Comparison of ENCODE assay signal across 12 cellular contexts in the genomic region with DNA sequence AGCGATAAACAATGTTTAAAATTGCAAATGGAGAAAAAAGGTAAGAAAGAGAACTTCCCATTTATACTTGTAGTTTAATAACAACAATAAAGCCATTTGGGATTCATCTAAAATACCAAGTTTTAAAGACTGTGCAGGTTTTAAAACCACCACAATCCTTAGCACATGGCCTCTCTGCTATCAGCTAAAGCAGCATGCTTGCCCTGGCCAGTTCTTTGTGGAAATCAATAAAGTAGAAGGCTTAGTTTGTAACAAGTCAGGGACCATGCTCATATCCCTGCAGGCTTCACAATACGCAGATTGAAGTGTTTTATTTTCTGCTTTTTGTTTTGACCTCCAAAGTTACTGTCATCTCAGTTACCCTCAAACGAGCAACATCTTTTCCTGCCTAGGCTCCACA.
DNase-seq lines count a peak whose midpoint lies in the region; ATAC-seq and TF ChIP-seq lines count a peak whose summit lies in the region.
"Had no signal": no experiment of that assay in that cellular context is flagged by ENCODE, and none has a peak within 500 bp of the region (broad histone marks: within the 10 kb centered on the region; RNA-seq: fewer than 3 reads in every experiment).

No MANE protein-coding gene starts in this region.

- no peaks in the 10 kb centered on the region for H4K20me1 ChIP-seq in Loucy (ENCODE audit: insufficient read depth, low read length, poor library complexity, severe bottlenecking)

- H3K4me3 Mint-ChIP-seq in stimulated activated memory B cell treated with anti-CD40 and anti-IgM and Interleukin-4, amounts not matched to agents 10 μg/mL and 1 μg/mL and 100 μg/mL, for 72 hours, result no peak overlapping the region
- H3K4me3 Mint-ChIP-seq: CD8-positive, alpha-beta memory T cell; HFFc6 had no signal

- ATAC-seq in left lobe of liver (peak; percentile 84), HG02610 (IDR thresholded peaks at IDR 0.05; ENCODE audit: unreplicated experiment) (no peak)
- ATAC-seq in stimulated activated memory B cell treated with anti-CD40 and anti-IgM and Interleukin-4, amounts not matched to agents 10 μg/mL and 1 μg/mL and 100 μg/mL, for 72 hours, result no peak

- no peaks in the 10 kb centered on the region for H3K36me3 Mint-ChIP-seq in stimulated activated memory B cell treated with anti-CD40 and anti-IgM and Interleukin-4, amounts not matched to agents 10 μg/mL and 1 μg/mL and 100 μg/mL, for 72 hours

- no peak for DNase-seq in left lobe of liver (ENCODE audit: low spot score)
- no peak for DNase-seq in prostate gland (ENCODE audit: low spot score)
- no peak for DNase-seq in left ventricle myocardium inferior
- DNase-seq: Caco-2; CD8-positive, alpha-beta memory T cell; DMS53; HCEC 1CT; HFFc6 had no signal

- intact Hi-C loops in prostate gland (cut with DNase I) (no loop called here), left ventricle myocardium inferior (cut with micrococcal nuclease) (no loop called here)

- H3K36me3 ChIP-seq in Loucy (ENCODE audit: insufficient read depth, low read length) (no peaks in the 10 kb centered on the region), prostate gland (no peaks in the 10 kb centered on the region), left ventricle myocardium inferior (no peaks in the 10 kb centered on the region)

- H3K4me3 ChIP-seq in Loucy (ENCODE audit: low read length, poor library complexity, severe bottlenecking) (no peak overlapping the region), prostate gland (no peak overlapping the region), left ventricle myocardium inferior (no peak overlapping the region)

- TF ChIP-seq CTCF in C4-2B (conservative IDR thresholded peaks at IDR 0.05), result no peak
- TF ChIP-seq CTCF in Loucy (conservative IDR thresholded peaks at IDR 0.05; ENCODE audit: low read length), result no peak
- no peak for TF ChIP-seq CTCF in prostate gland (IDR thresholded peaks at IDR 0.05)
- no peak for TF ChIP-seq CTCF in left ventricle myocardium inferior (IDR thresholded peaks at IDR 0.05; ENCODE audit: borderline replicate concordance)

- H3K9me3 Mint-ChIP-seq in stimulated activated memory B cell treated with anti-CD40 and anti-IgM and Interleukin-4, amounts not matched to agents 10 μg/mL and 1 μg/mL and 100 μg/mL, for 72 hours, result peaks cover 11% of the 10 kb centered on the region
- H3K9me3 Mint-ChIP-seq: HFFc6 had no signal

- no peak for TF ChIP-seq POLR2A in prostate gland (IDR thresholded peaks at IDR 0.05)

- WGBS in prostate gland, result 81% methylated on average over 3 of the region's 3 CpGs

- no peaks in the 10 kb centered on the region for H3K9me3 ChIP-seq in Loucy (ENCODE audit: insufficient read depth, low read depth, low read length)
- no peaks in the 10 kb centered on the region for H3K9me3 ChIP-seq in prostate gland
- H3K9me3 ChIP-seq in left ventricle myocardium inferior (replicated peaks), result no peaks in the 10 kb centered on the region
- H3K9me3 ChIP-seq: Caco-2 had no signal

- no peaks in the 10 kb centered on the region for H3K27me3 ChIP-seq in Loucy (ENCODE audit: insufficient read depth, low read length, poor library complexity, severe bottlenecking)
- no peaks in the 10 kb centered on the region for H3K27me3 ChIP-seq in prostate gland (replicated peaks; ENCODE audit: insufficient read depth)
- no peaks in the 10 kb centered on the region for H3K27me3 ChIP-seq in left ventricle myocardium inferior (ENCODE audit: low read depth)

- no peaks in the 10 kb centered on the region for H3K4me1 Mint-ChIP-seq in stimulated activated memory B cell treated with anti-CD40 and anti-IgM and Interleukin-4, amounts not matched to agents 10 μg/mL and 1 μg/mL and 100 μg/mL, for 72 hours
- H3K4me1 Mint-ChIP-seq: CD8-positive, alpha-beta memory T cell had no signal

- H3K27ac ChIP-seq in C4-2B, result peak overlapping the region; percentile 93
- peak overlapping the region; percentile 59 to 87 for H3K27ac ChIP-seq in prostate gland
- no peak overlapping the region for H3K27ac ChIP-seq in left ventricle myocardium inferior (replicated peaks)

- H3K27ac Mint-ChIP-seq in stimulated activated memory B cell treated with anti-CD40 and anti-IgM and Interleukin-4, amounts not matched to agents 10 μg/mL and 1 μg/mL and 100 μg/mL, for 72 hours, result no peak overlapping the region
- H3K27ac Mint-ChIP-seq: CD8-positive, alpha-beta memory T cell; HFFc6 had no signal

- H3K9ac ChIP-seq in Loucy (ENCODE audit: low read depth, low read length, poor library complexity, severe bottlenecking), result no peak overlapping the region

- H3K4me2 ChIP-seq in Loucy (ENCODE audit: low read depth, low read length, poor library complexity, severe bottlenecking), result no peak overlapping the region

- no peaks in the 10 kb centered on the region for H3K27me3 Mint-ChIP-seq in stimulated activated memory B cell treated with anti-CD40 and anti-IgM and Interleukin-4, amounts not matched to agents 10 μg/mL and 1 μg/mL and 100 μg/mL, for 72 hours
- H3K27me3 Mint-ChIP-seq: CD8-positive, alpha-beta memory T cell had no signal

- H3K4me1 ChIP-seq in Loucy (ENCODE audit: insufficient read depth, low read length, poor library complexity, severe bottlenecking) (peaks cover 3% of the 10 kb centered on the region), prostate gland (replicated peaks) (peaks cover 8% of the 10 kb centered on the region), left ventricle myocardium inferior (no peaks in the 10 kb centered on the region)
- H3K4me1 ChIP-seq: Caco-2 had no signal

- H2AFZ ChIP-seq in Loucy (ENCODE audit: low read length), result 0 out of 2 replicates have a peak overlapping the region, but pooled peaks have one; percentile 44

- H3K79me2 ChIP-seq in Loucy (ENCODE audit: insufficient read depth, low read length), result no peaks in the 10 kb centered on the region

- H3K9me2 ChIP-seq in Loucy (replicated peaks; ENCODE audit: low read depth, low read length), result no peaks in the 10 kb centered on the region

- no peaks in the 10 kb centered on the region for H3F3A ChIP-seq in Loucy (ENCODE audit: low read depth)
